Comparison of ENCODE assay signal across 7 cellular contexts in the genomic region with DNA sequence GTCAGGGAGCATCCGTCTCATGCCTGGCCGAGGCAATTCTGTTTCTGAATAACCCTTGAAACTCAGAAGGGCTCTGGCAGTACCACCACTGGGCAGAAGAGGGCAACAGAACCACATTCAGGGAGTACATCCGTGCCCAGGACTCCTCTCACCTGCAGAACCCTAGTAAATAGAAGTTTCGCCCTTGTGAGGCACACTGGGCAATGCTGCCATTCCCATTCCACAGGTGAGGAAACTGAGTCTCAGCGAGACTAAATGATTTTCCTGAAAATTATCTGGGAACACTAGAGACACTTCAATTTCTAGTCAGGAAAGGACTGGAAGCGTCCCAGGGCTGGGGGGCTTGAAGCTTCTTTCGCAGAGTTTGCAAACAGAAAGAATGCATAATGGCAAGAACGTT.
A peak's percentile ranks its signal among the peaks of the same experiment; 100 is the strongest.
DNase-seq lines count a peak whose midpoint lies in the region; ATAC-seq and TF ChIP-seq lines count a peak whose summit lies in the region.

No MANE protein-coding gene starts in this region.

- no peaks in the 10 kb centered on the region for H3K36me3 Mint-ChIP-seq in immature natural killer cell

- H3K27ac Mint-ChIP-seq in immature natural killer cell, result no peak overlapping the region

- no peaks in the 10 kb centered on the region for H3K79me2 ChIP-seq in HCT116 (ENCODE audit: insufficient read depth, low read length)

- peak; percentile 95 for TF ChIP-seq RAD21 in HCT116 (IDR thresholded peaks at IDR 0.05; ENCODE audit: low read depth)

- H3K9me2 ChIP-seq in HCT116 (ENCODE audit: insufficient read depth), result no peaks in the 10 kb centered on the region

- H3K27me3 ChIP-seq in HCT116 (ENCODE audit: insufficient read depth, low read length) (no peaks in the 10 kb centered on the region), body of pancreas (no peaks in the 10 kb centered on the region)

- H3K9me3 Mint-ChIP-seq in immature natural killer cell, result no peaks in the 10 kb centered on the region

- no peaks in the 10 kb centered on the region for H3K4me1 ChIP-seq in HCT116 (ENCODE audit: control insufficient read depth in 1 of 2, insufficient read depth in 2 of 2, low read length in 2 of 2)
- no peaks in the 10 kb centered on the region for H3K4me1 ChIP-seq in body of pancreas

- CTCF ChIA-PET in HCT116 (lab: Charles Lee), result interaction anchor here (1.1 to 2.3 kb wide), 5 partner anchors 45 to 277 kb away, joined by 3 to 14 read pairs (median 6); no protein-coding TSS in a partner anchor

- no peaks in the 10 kb centered on the region for H3K9me3 ChIP-seq in HCT116 (ENCODE audit: control insufficient read depth in 1 of 2, insufficient read depth in 1 of 2, low read depth in 1 of 2, low read length in 2 of 2)
- H3K9me3 ChIP-seq in body of pancreas, result no peaks in the 10 kb centered on the region

- no peak overlapping the region for H3K4me3 Mint-ChIP-seq in immature natural killer cell

- H3K36me3 ChIP-seq in HCT116 (ENCODE audit: control insufficient read depth in 1 of 2, insufficient read depth in 2 of 2, low read length in 2 of 2), result no peaks in the 10 kb centered on the region
- H3K36me3 ChIP-seq in body of pancreas (replicated peaks in 1 of 2; ENCODE audit: insufficient read depth in 1 of 2, low read depth in 2 of 2), result no peaks in the 10 kb centered on the region

- ATAC-seq in HCT116, result peak; percentile 97
- peak; percentile 79 for ATAC-seq in body of pancreas

- WGBS in body of pancreas, 2 donors, result 27% methylated on average over 8 of the region's 8 CpGs

- H3K4me1 Mint-ChIP-seq in immature natural killer cell, result no peaks in the 10 kb centered on the region

- intact Hi-C loops in HCT116 (cut with micrococcal nuclease) (loop anchor here (1.0 to 5.0 kb wide), 4 partner anchors 44 to 271 kb away; no protein-coding TSS in a partner anchor), body of pancreas (cut with DNase I) (loop anchor here (5.0 kb wide), 1 partner anchor 86 kb away; no protein-coding TSS in a partner anchor)

- DNase-seq in HCT116 (ENCODE audit: low read depth, low spot score) (peak; percentile 60), NCI-H146 treated with DMSO at 0.1 percent for 48 hours (lab: John Stamatoyannopoulos, UW; ENCODE audit: unreplicated experiment) (peak; percentile 32), UCSD-AML1 (lab: John Stamatoyannopoulos, UW; ENCODE audit: unreplicated experiment) (peak; percentile 28), body of pancreas (peak; percentile 74 to 82 (median 78)), immature natural killer cell (peak; percentile 20 to 40 (median 27))
- DNase-seq in stimulated activated CD4-positive, alpha-beta T cell treated with anti-CD3 and anti-CD28 coated beads, Interleukin-1b, Interleukin-23, amount 100 ng/mL, for 48 hours, result peak; percentile 72

- no peak overlapping the region for H3K9ac ChIP-seq in HCT116 (ENCODE audit: low read length)

- H3K27ac ChIP-seq in HCT116 (ENCODE audit: low read depth, low read length) (no peak overlapping the region), body of pancreas (no peak overlapping the region)

- RAD21 ChIA-PET in HCT116 (lab: Charles Lee; ENCODE audit: low non-redundant PET in 1 of 2, low total read pairs in 2 of 2, uncharacterized antibody in 2 of 2, unreplicated experiment in 2 of 2), result interaction anchor here in 1 of 2 experiments (1.3 kb wide), 2 partner anchors 34 to 88 kb away, joined by 3 to 4 read pairs; no protein-coding TSS in a partner anchor

- H3K4me3 ChIP-seq in GM12875 (ENCODE audit: low read depth, low read length) (no peak overlapping the region), HCT116 (replicated peaks in 1 of 2; ENCODE audit: low read depth in 1 of 2, low read length in 2 of 2) (no peak overlapping the region), body of pancreas (no peak overlapping the region)

- no peaks in the 10 kb centered on the region for H4K20me1 ChIP-seq in HCT116 (ENCODE audit: insufficient read depth)

- BruUV-seq in HCT116 (replicated peaks; lab: Mats Ljungman, UMichigan), result no TSS peak

- TF ChIP-seq CTCF in GM12875 (IDR thresholded peaks at IDR 0.05; ENCODE audit: borderline replicate concordance, insufficient read depth, low read depth, low read length), result peak; percentile 87
- TF ChIP-seq CTCF in HCT116 (IDR thresholded peaks at IDR 0.05 in 2 of 3, conservative IDR thresholded peaks at IDR 0.05 in 1 of 3; ENCODE audit: borderline replicate concordance in 1 of 3, insufficient read depth in 1 of 3, low read depth in 2 of 3, low read length in 2 of 3), result peak; percentile 65 to 91 (median 85)
- TF ChIP-seq CTCF in body of pancreas (IDR thresholded peaks at IDR 0.05), result peak; percentile 64 to 84 (median 82)

- H3K4me2 ChIP-seq in HCT116 (ENCODE audit: low read length), result no peak overlapping the region

- POLR2A ChIA-PET in HCT116 (lab: Charles Lee), result no interaction called here

- TF ChIP-seq POLR2A in HCT116 (IDR thresholded peaks at IDR 0.05; ENCODE audit: borderline replicate concordance, extremely low read depth, insufficient read depth, insufficient read length) (no peak), body of pancreas (IDR thresholded peaks at IDR 0.05) (no peak)

- peaks cover 3 to 12% (median 3%) of the 10 kb centered on the region in 3 donors for H3K27me3 Mint-ChIP-seq in immature natural killer cell (ENCODE audit: low read depth in 3 of 3)

- no peak overlapping the region for H2AFZ ChIP-seq in HCT116 (ENCODE audit: low read depth, low read length, poor library complexity, severe bottlenecking)

TF ChIP-seq in HCT116, 20 proteins besides CTCF, POLR2A, EP300 and RAD21:
- TF ChIP-seq, protein P1, sequence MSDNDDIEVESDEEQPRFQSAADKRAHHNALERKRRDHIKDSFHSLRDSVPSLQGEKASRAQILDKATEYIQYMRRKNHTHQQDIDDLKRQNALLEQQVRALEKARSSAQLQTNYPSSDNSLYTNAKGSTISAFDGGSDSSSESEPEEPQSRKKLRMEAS (IDR thresholded peaks at IDR 0.05), result no peak
- TF ChIP-seq, protein P2, sequence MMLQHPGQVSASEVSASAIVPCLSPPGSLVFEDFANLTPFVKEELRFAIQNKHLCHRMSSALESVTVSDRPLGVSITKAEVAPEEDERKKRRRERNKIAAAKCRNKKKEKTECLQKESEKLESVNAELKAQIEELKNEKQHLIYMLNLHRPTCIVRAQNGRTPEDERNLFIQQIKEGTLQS (IDR thresholded peaks at IDR 0.05), result no peak
- TF ChIP-seq EZH2 (IDR thresholded peaks at IDR 0.05), result no peak
- no peak for TF ChIP-seq ELF1 (IDR thresholded peaks at IDR 0.05; ENCODE audit: borderline replicate concordance, low read depth)
- TF ChIP-seq, protein P3, sequence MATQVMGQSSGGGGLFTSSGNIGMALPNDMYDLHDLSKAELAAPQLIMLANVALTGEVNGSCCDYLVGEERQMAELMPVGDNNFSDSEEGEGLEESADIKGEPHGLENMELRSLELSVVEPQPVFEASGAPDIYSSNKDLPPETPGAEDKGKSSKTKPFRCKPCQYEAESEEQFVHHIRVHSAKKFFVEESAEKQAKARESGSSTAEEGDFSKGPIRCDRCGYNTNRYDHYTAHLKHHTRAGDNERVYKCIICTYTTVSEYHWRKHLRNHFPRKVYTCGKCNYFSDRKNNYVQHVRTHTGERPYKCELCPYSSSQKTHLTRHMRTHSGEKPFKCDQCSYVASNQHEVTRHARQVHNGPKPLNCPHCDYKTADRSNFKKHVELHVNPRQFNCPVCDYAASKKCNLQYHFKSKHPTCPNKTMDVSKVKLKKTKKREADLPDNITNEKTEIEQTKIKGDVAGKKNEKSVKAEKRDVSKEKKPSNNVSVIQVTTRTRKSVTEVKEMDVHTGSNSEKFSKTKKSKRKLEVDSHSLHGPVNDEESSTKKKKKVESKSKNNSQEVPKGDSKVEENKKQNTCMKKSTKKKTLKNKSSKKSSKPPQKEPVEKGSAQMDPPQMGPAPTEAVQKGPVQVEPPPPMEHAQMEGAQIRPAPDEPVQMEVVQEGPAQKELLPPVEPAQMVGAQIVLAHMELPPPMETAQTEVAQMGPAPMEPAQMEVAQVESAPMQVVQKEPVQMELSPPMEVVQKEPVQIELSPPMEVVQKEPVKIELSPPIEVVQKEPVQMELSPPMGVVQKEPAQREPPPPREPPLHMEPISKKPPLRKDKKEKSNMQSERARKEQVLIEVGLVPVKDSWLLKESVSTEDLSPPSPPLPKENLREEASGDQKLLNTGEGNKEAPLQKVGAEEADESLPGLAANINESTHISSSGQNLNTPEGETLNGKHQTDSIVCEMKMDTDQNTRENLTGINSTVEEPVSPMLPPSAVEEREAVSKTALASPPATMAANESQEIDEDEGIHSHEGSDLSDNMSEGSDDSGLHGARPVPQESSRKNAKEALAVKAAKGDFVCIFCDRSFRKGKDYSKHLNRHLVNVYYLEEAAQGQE (IDR thresholded peaks at IDR 0.05; ENCODE audit: low read depth), result no peak
- no peak for TF ChIP-seq POLR2AphosphoS5 (IDR thresholded peaks at IDR 0.05; ENCODE audit: low read depth, low read length)
- no peak for TF ChIP-seq ZNF274 (IDR thresholded peaks at IDR 0.05; ENCODE audit: low read depth, low read length)
- no peak for TF ChIP-seq EZH2phosphoT487 (IDR thresholded peaks at IDR 0.05; ENCODE audit: borderline replicate concordance)
- no peak for TF ChIP-seq ZFX (IDR thresholded peaks at IDR 0.05)
- TF ChIP-seq, protein P4, sequence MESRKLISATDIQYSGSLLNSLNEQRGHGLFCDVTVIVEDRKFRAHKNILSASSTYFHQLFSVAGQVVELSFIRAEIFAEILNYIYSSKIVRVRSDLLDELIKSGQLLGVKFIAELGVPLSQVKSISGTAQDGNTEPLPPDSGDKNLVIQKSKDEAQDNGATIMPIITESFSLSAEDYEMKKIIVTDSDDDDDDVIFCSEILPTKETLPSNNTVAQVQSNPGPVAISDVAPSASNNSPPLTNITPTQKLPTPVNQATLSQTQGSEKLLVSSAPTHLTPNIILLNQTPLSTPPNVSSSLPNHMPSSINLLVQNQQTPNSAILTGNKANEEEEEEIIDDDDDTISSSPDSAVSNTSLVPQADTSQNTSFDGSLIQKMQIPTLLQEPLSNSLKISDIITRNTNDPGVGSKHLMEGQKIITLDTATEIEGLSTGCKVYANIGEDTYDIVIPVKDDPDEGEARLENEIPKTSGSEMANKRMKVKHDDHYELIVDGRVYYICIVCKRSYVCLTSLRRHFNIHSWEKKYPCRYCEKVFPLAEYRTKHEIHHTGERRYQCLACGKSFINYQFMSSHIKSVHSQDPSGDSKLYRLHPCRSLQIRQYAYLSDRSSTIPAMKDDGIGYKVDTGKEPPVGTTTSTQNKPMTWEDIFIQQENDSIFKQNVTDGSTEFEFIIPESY (IDR thresholded peaks at IDR 0.05; ENCODE audit: extremely low read depth, insufficient replicate concordance, low read length), result no peak
- no peak for TF ChIP-seq SRF (IDR thresholded peaks at IDR 0.05; ENCODE audit: low read depth)
TF ChIP-seq in HCT116: peak in this region for 0.

Comparison
In these comparisons a context has a peak if more than half of its experiments do, and no peak if none do; other contexts are left out.
1. DNase-seq: peak in every context shown above with its lines; median percentile 78 in body of pancreas; 72 in stimulated activated CD4-positive, alpha-beta T cell treated with anti-CD3 and anti-CD28 coated beads, Interleukin-1b, Interleukin-23, amount 100 ng/mL, for 48 hours; 60 in HCT116; 32 in NCI-H146 treated with DMSO at 0.1 percent for 48 hours; 28 in UCSD-AML1; 27 in immature natural killer cell.